Comparison of ENCODE assay signal across 17 cellular contexts in genomic region chr11:134949716-134950115, GRCh38.
DNase-seq lines count a peak whose midpoint lies in the region; ATAC-seq and TF ChIP-seq lines count a peak whose summit lies in the region.
"Had no signal": no experiment of that assay in that cellular context is flagged by ENCODE, and none has a peak within 500 bp of the region (broad histone marks: within the 10 kb centered on the region; RNA-seq: fewer than 3 reads in every experiment).

No MANE protein-coding gene starts in this region.

- H3K4me1 ChIP-seq in SJCRH30 (peaks cover 21% of the 10 kb centered on the region), fibroblast of lung (ENCODE audit: control insufficient read depth, extremely low read depth, insufficient read depth, low read length) (peaks cover 3% of the 10 kb centered on the region), psoas muscle (no peaks in the 10 kb centered on the region), right cardiac atrium (ENCODE audit: control insufficient read depth, insufficient read depth, low read length) (no peaks in the 10 kb centered on the region)

- H3K9ac ChIP-seq in fibroblast of lung (ENCODE audit: insufficient read depth, low read length), result no peak overlapping the region

- intact Hi-C loops in psoas muscle (cut with DNase I), result no loop called here
- intact Hi-C loops in right cardiac atrium (cut with DNase I), result no loop called here

- ATAC-seq in psoas muscle (no peak), right cardiac atrium (no peak)
- ATAC-seq: natural killer cell had no signal

- TF ChIP-seq CTCF in AG10803 (conservative IDR thresholded peaks at IDR 0.05; ENCODE audit: low read length), result no peak
- no peak for TF ChIP-seq CTCF in fibroblast of lung (conservative IDR thresholded peaks at IDR 0.05 in 1 of 2, IDR thresholded peaks at IDR 0.05 in 1 of 2; ENCODE audit: low read depth in 1 of 2, low read length in 2 of 2)
- no peak for TF ChIP-seq CTCF in psoas muscle (IDR thresholded peaks at IDR 0.05)

- no peaks in the 10 kb centered on the region for H4K20me1 ChIP-seq in fibroblast of lung (ENCODE audit: control insufficient read depth, extremely low read depth, insufficient read depth, low read length)

- WGBS in psoas muscle, 3 donors, result 23 to 34% (median 25%) methylated on average over 7 of the region's 7 CpGs
- WGBS in right cardiac atrium, result 58% methylated on average over 7 of the region's 7 CpGs

- H3K27ac ChIP-seq in SJCRH30 (peak overlapping the region; percentile 76), fibroblast of lung (ENCODE audit: insufficient read depth, low read length) (peak overlapping the region; percentile 20), psoas muscle (peak overlapping the region; percentile 50), right cardiac atrium (ENCODE audit: low read length) (no peak overlapping the region)
- H3K27ac ChIP-seq: epithelial cell of prostate, VCaP had no signal

- peak overlapping the region; percentile 24 for H3K4me3 ChIP-seq in AG10803 (ENCODE audit: low read length)
- peak overlapping the region; percentile 22 for H3K4me3 ChIP-seq in SJCRH30
- no peak overlapping the region for H3K4me3 ChIP-seq in fibroblast of lung (replicated peaks in 1 of 4; ENCODE audit: control extremely low read depth in 1 of 4, insufficient read depth in 1 of 4, low read depth in 3 of 4, low read length in 4 of 4)
- H3K4me3 ChIP-seq in psoas muscle, result no peak overlapping the region
- no peak overlapping the region for H3K4me3 ChIP-seq in right cardiac atrium (ENCODE audit: low read length)
- H3K4me3 ChIP-seq: spleen had no signal

- H3K36me3 ChIP-seq in SJCRH30 (no peaks in the 10 kb centered on the region), fibroblast of lung (ENCODE audit: control insufficient read depth, insufficient read depth, low read length) (no peaks in the 10 kb centered on the region), psoas muscle (ENCODE audit: insufficient read depth in 1 of 2, low read depth in 1 of 2) (no peaks in the 10 kb centered on the region)
- H3K36me3 ChIP-seq: spleen had no signal

- H3K27me3 ChIP-seq in SJCRH30 (no peaks in the 10 kb centered on the region), fibroblast of lung (ENCODE audit: control insufficient read depth, insufficient read depth, low read length) (no peaks in the 10 kb centered on the region), psoas muscle (ENCODE audit: insufficient read depth in 3 of 3, low read length in 2 of 3) (peaks cover 0 to 2% (median 0%) of the 10 kb centered on the region in 3 donors), right cardiac atrium (ENCODE audit: control insufficient read depth, insufficient read depth) (no peaks in the 10 kb centered on the region)

- H3K4me2 ChIP-seq in fibroblast of lung (ENCODE audit: extremely low read depth, insufficient read depth, low read length), result no peak overlapping the region

- H3K9me3 ChIP-seq in SJCRH30 (replicated peaks) (no peaks in the 10 kb centered on the region), fibroblast of lung (ENCODE audit: control insufficient read depth, insufficient read depth, low read depth, low read length) (no peaks in the 10 kb centered on the region), psoas muscle (no peaks in the 10 kb centered on the region), right cardiac atrium (ENCODE audit: control insufficient read depth, low read length) (no peaks in the 10 kb centered on the region)
- H3K9me3 ChIP-seq: spleen had no signal

- peak; percentile 56 for DNase-seq in AG10803 (ENCODE audit: low read depth)
- DNase-seq in SJCRH30, result no peak
- peak; percentile 24 to 56 for DNase-seq in fibroblast of lung (ENCODE audit: low read depth in 2 of 2)
- DNase-seq in psoas muscle, result no peak
- DNase-seq in germinal center (ENCODE audit: low spot score), result no peak
- DNase-seq in activated CD4-positive, alpha-beta T cell treated with anti-CD3 and anti-CD28 coated beads, Interleukin-2, amount 50 U/mL, for 4 hours, result no peak
- DNase-seq in right cardiac atrium, result no peak
- DNase-seq in MV-4-11 (lab: John Stamatoyannopoulos, UW), result no peak
- DNase-seq: activated CD4-positive, alpha-beta T cell treated with anti-CD3 and anti-CD28 coated beads, Interleukin-2, amount 50 U/mL, for 48 hours; activated T-cell treated with anti-CD3 and anti-CD28 coated beads, Interleukin-2, amount 50 U/mL, for 1 hour; glutamatergic neuron; natural killer cell; NCI-H2029 treated with DMSO at 0.1 percent for 48 hours; NCI-H510A treated with DMSO at 0.1 percent for 48 hours; spleen had no signal

- no peaks in the 10 kb centered on the region for H3K79me2 ChIP-seq in fibroblast of lung (ENCODE audit: control insufficient read depth, insufficient read depth, low read length)

- H2AFZ ChIP-seq in fibroblast of lung (ENCODE audit: low read length), result no peak overlapping the region

Comparison
In these comparisons a context has a peak if more than half of its experiments do, and no peak if none do; other contexts are left out.
1. DNase-seq: peak in AG10803 (single experiment) and fibroblast of lung (2 of 2); none in SJCRH30 (0 of 2), psoas muscle (0 of 2), germinal center (single experiment), activated CD4-positive, alpha-beta T cell treated with anti-CD3 and anti-CD28 coated beads, Interleukin-2, amount 50 U/mL, for 4 hours (0 of 2), right cardiac atrium (0 of 3) and MV-4-11 (single experiment).
2. H3K4me3 ChIP-seq: peak in AG10803 (single experiment) and SJCRH30 (single experiment); none in fibroblast of lung (0 of 4), psoas muscle (single experiment) and right cardiac atrium (single experiment).